Comparison of ENCODE assay signal across 1 cellular context in genomic region chr17:18038861-18039534, GRCh38.
TF ChIP-seq lines count a peak whose summit lies in the region.

Gene ATPAF2 (minus strand): TSS chr17:18039168. CDS start chr17:18039013, 155 bp downstream.
Gene GID4 (plus strand): TSS chr17:18039408. CDS start chr17:18039465, 57 bp downstream.

TF ChIP-seq in HepG2, 621 proteins besides CTCF, POLR2A, EP300 and RAD21 (continued from another document):
- TF ChIP-seq LBX2 (CRISPR knock-in tag; IDR thresholded peaks at IDR 0.05; ENCODE audit: borderline replicate concordance) = no peak
- peak; percentile 10; the same call in 1 of the 2 replicates for TF ChIP-seq ZMYM3 (CRISPR knock-in tag; IDR thresholded peaks at IDR 0.05)
- TF ChIP-seq ZNF17 (CRISPR knock-in tag; IDR thresholded peaks at IDR 0.05) = no peak
- no peak for TF ChIP-seq ZNF878 (CRISPR knock-in tag; IDR thresholded peaks at IDR 0.05)
- TF ChIP-seq BRCA1 (CRISPR knock-in tag; IDR thresholded peaks at IDR 0.05) = 0 out of 2 replicates have a peak, but pooled peaks have one; percentile 59
- TF ChIP-seq ZNF747 (CRISPR knock-in tag; IDR thresholded peaks at IDR 0.05; ENCODE audit: borderline replicate concordance) = no peak
- TF ChIP-seq EED (CRISPR knock-in tag; IDR thresholded peaks at IDR 0.05) = no peak
- peak; percentile 53; the same call in 1 of the 2 replicates for TF ChIP-seq ZNF335 (CRISPR knock-in tag; IDR thresholded peaks at IDR 0.05)
- TF ChIP-seq REPIN1 (CRISPR knock-in tag; IDR thresholded peaks at IDR 0.05; ENCODE audit: borderline replicate concordance, low read depth) = peak; percentile 78
- TF ChIP-seq, protein P1, sequence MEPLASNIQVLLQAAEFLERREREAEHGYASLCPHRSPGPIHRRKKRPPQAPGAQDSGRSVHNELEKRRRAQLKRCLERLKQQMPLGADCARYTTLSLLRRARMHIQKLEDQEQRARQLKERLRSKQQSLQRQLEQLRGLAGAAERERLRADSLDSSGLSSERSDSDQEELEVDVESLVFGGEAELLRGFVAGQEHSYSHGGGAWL (CRISPR knock-in tag; IDR thresholded peaks at IDR 0.05) = peak; percentile 75
- TF ChIP-seq FOXJ3 (CRISPR knock-in tag; IDR thresholded peaks at IDR 0.05; ENCODE audit: borderline replicate concordance) = peak; percentile 53; the same call in 1 of the 2 replicates
- TF ChIP-seq, protein P2, sequence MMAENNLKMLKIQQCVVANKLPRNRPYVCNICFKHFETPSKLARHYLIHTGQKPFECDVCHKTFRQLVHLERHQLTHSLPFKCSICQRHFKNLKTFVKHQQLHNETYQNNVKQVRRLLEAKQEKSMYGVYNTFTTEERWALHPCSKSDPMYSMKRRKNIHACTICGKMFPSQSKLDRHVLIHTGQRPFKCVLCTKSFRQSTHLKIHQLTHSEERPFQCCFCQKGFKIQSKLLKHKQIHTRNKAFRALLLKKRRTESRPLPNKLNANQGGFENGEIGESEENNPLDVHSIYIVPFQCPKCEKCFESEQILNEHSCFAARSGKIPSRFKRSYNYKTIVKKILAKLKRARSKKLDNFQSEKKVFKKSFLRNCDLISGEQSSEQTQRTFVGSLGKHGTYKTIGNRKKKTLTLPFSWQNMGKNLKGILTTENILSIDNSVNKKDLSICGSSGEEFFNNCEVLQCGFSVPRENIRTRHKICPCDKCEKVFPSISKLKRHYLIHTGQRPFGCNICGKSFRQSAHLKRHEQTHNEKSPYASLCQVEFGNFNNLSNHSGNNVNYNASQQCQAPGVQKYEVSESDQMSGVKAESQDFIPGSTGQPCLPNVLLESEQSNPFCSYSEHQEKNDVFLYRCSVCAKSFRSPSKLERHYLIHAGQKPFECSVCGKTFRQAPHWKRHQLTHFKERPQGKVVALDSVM (CRISPR knock-in tag; IDR thresholded peaks at IDR 0.05) = 0 out of 2 replicates have a peak, but pooled peaks have one; percentile 16
- TF ChIP-seq, protein P3, sequence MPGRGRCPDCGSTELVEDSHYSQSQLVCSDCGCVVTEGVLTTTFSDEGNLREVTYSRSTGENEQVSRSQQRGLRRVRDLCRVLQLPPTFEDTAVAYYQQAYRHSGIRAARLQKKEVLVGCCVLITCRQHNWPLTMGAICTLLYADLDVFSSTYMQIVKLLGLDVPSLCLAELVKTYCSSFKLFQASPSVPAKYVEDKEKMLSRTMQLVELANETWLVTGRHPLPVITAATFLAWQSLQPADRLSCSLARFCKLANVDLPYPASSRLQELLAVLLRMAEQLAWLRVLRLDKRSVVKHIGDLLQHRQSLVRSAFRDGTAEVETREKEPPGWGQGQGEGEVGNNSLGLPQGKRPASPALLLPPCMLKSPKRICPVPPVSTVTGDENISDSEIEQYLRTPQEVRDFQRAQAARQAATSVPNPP (CRISPR knock-in tag; IDR thresholded peaks at IDR 0.05) = no peak
- no peak for TF ChIP-seq ZNF33A (CRISPR knock-in tag; IDR thresholded peaks at IDR 0.05; ENCODE audit: borderline replicate concordance)
- TF ChIP-seq ZBTB21 (CRISPR knock-in tag; IDR thresholded peaks at IDR 0.05) = no peak
- 0 out of 2 replicates have a peak, but pooled peaks have one; percentile 25 for TF ChIP-seq JUN (CRISPR knock-in tag; IDR thresholded peaks at IDR 0.05)
- TF ChIP-seq POGK (CRISPR knock-in tag; conservative IDR thresholded peaks at IDR 0.05) = peak; percentile 90; the same call in 1 of the 2 replicates
- peak; percentile 52; the same call in 1 of the 2 replicates for TF ChIP-seq ETV6 (CRISPR knock-in tag; conservative IDR thresholded peaks at IDR 0.05)
- TF ChIP-seq ZFY (CRISPR knock-in tag; IDR thresholded peaks at IDR 0.05) = peak; percentile 70
- TF ChIP-seq, protein P4, sequence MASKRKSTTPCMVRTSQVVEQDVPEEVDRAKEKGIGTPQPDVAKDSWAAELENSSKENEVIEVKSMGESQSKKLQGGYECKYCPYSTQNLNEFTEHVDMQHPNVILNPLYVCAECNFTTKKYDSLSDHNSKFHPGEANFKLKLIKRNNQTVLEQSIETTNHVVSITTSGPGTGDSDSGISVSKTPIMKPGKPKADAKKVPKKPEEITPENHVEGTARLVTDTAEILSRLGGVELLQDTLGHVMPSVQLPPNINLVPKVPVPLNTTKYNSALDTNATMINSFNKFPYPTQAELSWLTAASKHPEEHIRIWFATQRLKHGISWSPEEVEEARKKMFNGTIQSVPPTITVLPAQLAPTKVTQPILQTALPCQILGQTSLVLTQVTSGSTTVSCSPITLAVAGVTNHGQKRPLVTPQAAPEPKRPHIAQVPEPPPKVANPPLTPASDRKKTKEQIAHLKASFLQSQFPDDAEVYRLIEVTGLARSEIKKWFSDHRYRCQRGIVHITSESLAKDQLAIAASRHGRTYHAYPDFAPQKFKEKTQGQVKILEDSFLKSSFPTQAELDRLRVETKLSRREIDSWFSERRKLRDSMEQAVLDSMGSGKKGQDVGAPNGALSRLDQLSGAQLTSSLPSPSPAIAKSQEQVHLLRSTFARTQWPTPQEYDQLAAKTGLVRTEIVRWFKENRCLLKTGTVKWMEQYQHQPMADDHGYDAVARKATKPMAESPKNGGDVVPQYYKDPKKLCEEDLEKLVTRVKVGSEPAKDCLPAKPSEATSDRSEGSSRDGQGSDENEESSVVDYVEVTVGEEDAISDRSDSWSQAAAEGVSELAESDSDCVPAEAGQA (IDR thresholded peaks at IDR 0.05; ENCODE audit: low read depth) = peak; percentile 36; the same call in 1 of the 2 replicates
- TF ChIP-seq, protein P4 (CRISPR knock-in tag; IDR thresholded peaks at IDR 0.05; ENCODE audit: borderline replicate concordance) = peak; percentile 64; the same call in 1 of the 2 replicates
- no peak for TF ChIP-seq NR3C1 (CRISPR knock-in tag; IDR thresholded peaks at IDR 0.05)
- no peak for TF ChIP-seq SCMH1 (CRISPR knock-in tag; IDR thresholded peaks at IDR 0.05; ENCODE audit: borderline replicate concordance)
- peak; percentile 84 for TF ChIP-seq PBX2 (CRISPR knock-in tag; IDR thresholded peaks at IDR 0.05)
- TF ChIP-seq KDM5B (CRISPR knock-in tag; IDR thresholded peaks at IDR 0.05; ENCODE audit: borderline replicate concordance) = peak; percentile 72; the same call in 1 of the 2 replicates
- 0 out of 2 replicates have a peak, but pooled peaks have one; percentile 32 for TF ChIP-seq ZNF557 (CRISPR knock-in tag; IDR thresholded peaks at IDR 0.05)
- TF ChIP-seq ZFP41 (CRISPR knock-in tag; IDR thresholded peaks at IDR 0.05; ENCODE audit: borderline replicate concordance) = no peak
- TF ChIP-seq ZNF780A (CRISPR knock-in tag; IDR thresholded peaks at IDR 0.05) = 0 out of 2 replicates have a peak, but pooled peaks have one; percentile 50
- no peak for TF ChIP-seq PHF21A (CRISPR knock-in tag; IDR thresholded peaks at IDR 0.05)
- TF ChIP-seq, protein P5, sequence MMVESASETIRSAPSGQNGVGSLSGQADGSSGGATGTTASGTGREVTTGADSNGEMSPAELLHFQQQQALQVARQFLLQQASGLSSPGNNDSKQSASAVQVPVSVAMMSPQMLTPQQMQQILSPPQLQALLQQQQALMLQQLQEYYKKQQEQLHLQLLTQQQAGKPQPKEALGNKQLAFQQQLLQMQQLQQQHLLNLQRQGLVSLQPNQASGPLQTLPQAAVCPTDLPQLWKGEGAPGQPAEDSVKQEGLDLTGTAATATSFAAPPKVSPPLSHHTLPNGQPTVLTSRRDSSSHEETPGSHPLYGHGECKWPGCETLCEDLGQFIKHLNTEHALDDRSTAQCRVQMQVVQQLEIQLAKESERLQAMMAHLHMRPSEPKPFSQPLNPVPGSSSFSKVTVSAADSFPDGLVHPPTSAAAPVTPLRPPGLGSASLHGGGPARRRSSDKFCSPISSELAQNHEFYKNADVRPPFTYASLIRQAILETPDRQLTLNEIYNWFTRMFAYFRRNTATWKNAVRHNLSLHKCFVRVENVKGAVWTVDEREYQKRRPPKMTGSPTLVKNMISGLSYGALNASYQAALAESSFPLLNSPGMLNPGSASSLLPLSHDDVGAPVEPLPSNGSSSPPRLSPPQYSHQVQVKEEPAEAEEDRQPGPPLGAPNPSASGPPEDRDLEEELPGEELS (CRISPR knock-in tag; IDR thresholded peaks at IDR 0.05) = peak; percentile 71
- 0 out of 2 replicates have a peak, but pooled peaks have one; percentile 7 for TF ChIP-seq ZNF546 (CRISPR knock-in tag; conservative IDR thresholded peaks at IDR 0.05)
- TF ChIP-seq MIXL1 (CRISPR knock-in tag; IDR thresholded peaks at IDR 0.05) = peak; percentile 62; the same call in 1 of the 2 replicates
TF ChIP-seq in HepG2: peak in this region for 262.
